ENCODE assay signal across 9 cellular contexts in genomic region chr7:18086165-18087030, GRCh38. TPM values are rescaled to one million over a fixed set of nuclear protein-coding genes. Genes with fewer than 3 reads are reported as not detected.
A peak's percentile ranks its signal among the peaks of the same experiment; 100 is the strongest.
DNase-seq lines count a peak whose midpoint lies in the region; ATAC-seq, FAIRE-seq and TF ChIP-seq lines count a peak whose summit lies in the region.
"Had no signal": no experiment of that assay in that cellular context is flagged by ENCODE, and none has a peak within 500 bp of the region (broad histone marks: within the 10 kb centered on the region; RNA-seq: fewer than 3 reads in every experiment).

No MANE protein-coding gene starts in this region.

- peak overlapping the region; percentile 87 to 91 for H3K4me3 Mint-ChIP-seq in stimulated activated naive B cell treated with anti-CD40 and anti-IgM and Interleukin-4, amounts not matched to agents 10 μg/mL and 1 μg/mL and 100 μg/mL, for 72 hours

- H3K9me3 Mint-ChIP-seq in stimulated activated naive B cell treated with anti-CD40 and anti-IgM and Interleukin-4, amounts not matched to agents 10 μg/mL and 1 μg/mL and 100 μg/mL, for 72 hours, result peaks cover 6 to 11% of the 10 kb centered on the region in 2 donors

- CTCF ChIA-PET in A549 (lab: Yijun Ruan, JAX), result interaction anchor here (0.5 to 1.2 kb wide), 3 partner anchors 14 to 1043 kb away, joined by 3 read pairs; no protein-coding TSS in a partner anchor

- no peaks in the 10 kb centered on the region for H3K27me3 ChIP-seq in layer of hippocampus (ENCODE audit: control insufficient read depth, insufficient read depth, low read length)

- peak overlapping the region; percentile 62 for H3K27ac Mint-ChIP-seq in stimulated activated naive B cell treated with anti-CD40 and anti-IgM and Interleukin-4, amounts not matched to agents 10 μg/mL and 1 μg/mL and 100 μg/mL, for 72 hours

- ATAC-seq in A549 (peak; percentile 84 to 85), HG02588 (IDR thresholded peaks at IDR 0.05; ENCODE audit: unreplicated experiment) (no peak)
- ATAC-seq in stimulated activated naive B cell treated with anti-CD40 and anti-IgM and Interleukin-4, amounts not matched to agents 10 μg/mL and 1 μg/mL and 100 μg/mL, for 72 hours (replicated peaks), result peak; percentile 77

- peaks cover 40 to 48% of the 10 kb centered on the region in 2 donors for H3K27me3 Mint-ChIP-seq in stimulated activated naive B cell treated with anti-CD40 and anti-IgM and Interleukin-4, amounts not matched to agents 10 μg/mL and 1 μg/mL and 100 μg/mL, for 72 hours

- peaks cover 11% of the 10 kb centered on the region; the same call in 2 of the 3 replicates for H3K9me3 ChIP-seq in A549

- H3K4me3 ChIP-seq in A549 (peak overlapping the region; percentile 76), GM12864 (ENCODE audit: low read depth, low read length) (peak overlapping the region; percentile 21)

- no peak for TF ChIP-seq POLR2A in A549 (IDR thresholded peaks at IDR 0.05; ENCODE audit: low read length)

- H3K4me1 Mint-ChIP-seq in stimulated activated naive B cell treated with anti-CD40 and anti-IgM and Interleukin-4, amounts not matched to agents 10 μg/mL and 1 μg/mL and 100 μg/mL, for 72 hours, result peaks cover 5 to 24% of the 10 kb centered on the region in 2 donors

- peak overlapping the region; percentile 84 for H3K4me2 ChIP-seq in A549

- DNase-seq in A549 (ENCODE audit: low read depth in 1 of 2, low spot score in 1 of 2) (peak; percentile 12 to 18), GM12864 (ENCODE audit: low read depth) (no peak), NCI-H2227 (lab: John Stamatoyannopoulos, UW; ENCODE audit: unreplicated experiment) (peak; percentile 83), cerebellar cortex (ENCODE audit: low spot score) (peak; percentile 67), ureter (ENCODE audit: low spot score) (no peak)
- no peak for DNase-seq in stimulated activated naive B cell treated with anti-CD40 and anti-IgM and Interleukin-4, amounts not matched to agents 10 μg/mL and 1 μg/mL and 100 μg/mL, for 72 hours

- 0 out of 3 replicates have a peak, but pooled peaks cover 4% of the 10 kb centered on the region for H3K4me1 ChIP-seq in A549

- peaks cover 3 to 7% of the 10 kb centered on the region in 2 donors for H3K36me3 Mint-ChIP-seq in stimulated activated naive B cell treated with anti-CD40 and anti-IgM and Interleukin-4, amounts not matched to agents 10 μg/mL and 1 μg/mL and 100 μg/mL, for 72 hours

- 9% methylated on average over 18 of the region's 110 CpGs for WGBS in A549 (ENCODE audit: missing lambda C conversion rate)

- no peak for FAIRE-seq in A549 (lab: Jason Lieb, UNC)

- TF ChIP-seq CTCF in A549 (IDR thresholded peaks at IDR 0.05) (no peak; the same call in 2 of the 3 replicates), GM12864 (IDR thresholded peaks at IDR 0.05; ENCODE audit: low read depth, low read length, missing control alignments) (no peak)

- TF ChIP-seq EP300 in A549 (IDR thresholded peaks at IDR 0.05), result no peak

- H3K27ac ChIP-seq in A549 (peak overlapping the region; percentile 59 to 82; a peak in 5 of 6 replicates), layer of hippocampus (ENCODE audit: low read depth, low read length) (peak overlapping the region; percentile 65)

- POLR2A ChIA-PET in A549 (lab: Yijun Ruan, JAX), result no interaction called here

- no peak for TF ChIP-seq RAD21 in A549 (conservative IDR thresholded peaks at IDR 0.05 in 1 of 2, IDR thresholded peaks at IDR 0.05 in 1 of 2)

TF ChIP-seq in A549, 52 proteins besides CTCF, POLR2A, EP300 and RAD21:
- TF ChIP-seq MYC (IDR thresholded peaks at IDR 0.05; ENCODE audit: borderline replicate concordance, low read length) (no peak), FOXS1 (CRISPR knock-in tag; IDR thresholded peaks at IDR 0.05) (no peak), CHD2 (IDR thresholded peaks at IDR 0.05; ENCODE audit: low read length, partially characterized antibody) (no peak), GATA3 (IDR thresholded peaks at IDR 0.05; ENCODE audit: borderline replicate concordance) (no peak), TFCP2L1 (CRISPR knock-in tag; IDR thresholded peaks at IDR 0.05) (no peak)
- TF ChIP-seq, protein P1, sequence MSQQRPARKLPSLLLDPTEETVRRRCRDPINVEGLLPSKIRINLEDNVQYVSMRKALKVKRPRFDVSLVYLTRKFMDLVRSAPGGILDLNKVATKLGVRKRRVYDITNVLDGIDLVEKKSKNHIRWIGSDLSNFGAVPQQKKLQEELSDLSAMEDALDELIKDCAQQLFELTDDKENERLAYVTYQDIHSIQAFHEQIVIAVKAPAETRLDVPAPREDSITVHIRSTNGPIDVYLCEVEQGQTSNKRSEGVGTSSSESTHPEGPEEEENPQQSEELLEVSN (IDR thresholded peaks at IDR 0.05; ENCODE audit: borderline replicate concordance, low read depth), result peak; percentile 60
- TF ChIP-seq, protein P2, sequence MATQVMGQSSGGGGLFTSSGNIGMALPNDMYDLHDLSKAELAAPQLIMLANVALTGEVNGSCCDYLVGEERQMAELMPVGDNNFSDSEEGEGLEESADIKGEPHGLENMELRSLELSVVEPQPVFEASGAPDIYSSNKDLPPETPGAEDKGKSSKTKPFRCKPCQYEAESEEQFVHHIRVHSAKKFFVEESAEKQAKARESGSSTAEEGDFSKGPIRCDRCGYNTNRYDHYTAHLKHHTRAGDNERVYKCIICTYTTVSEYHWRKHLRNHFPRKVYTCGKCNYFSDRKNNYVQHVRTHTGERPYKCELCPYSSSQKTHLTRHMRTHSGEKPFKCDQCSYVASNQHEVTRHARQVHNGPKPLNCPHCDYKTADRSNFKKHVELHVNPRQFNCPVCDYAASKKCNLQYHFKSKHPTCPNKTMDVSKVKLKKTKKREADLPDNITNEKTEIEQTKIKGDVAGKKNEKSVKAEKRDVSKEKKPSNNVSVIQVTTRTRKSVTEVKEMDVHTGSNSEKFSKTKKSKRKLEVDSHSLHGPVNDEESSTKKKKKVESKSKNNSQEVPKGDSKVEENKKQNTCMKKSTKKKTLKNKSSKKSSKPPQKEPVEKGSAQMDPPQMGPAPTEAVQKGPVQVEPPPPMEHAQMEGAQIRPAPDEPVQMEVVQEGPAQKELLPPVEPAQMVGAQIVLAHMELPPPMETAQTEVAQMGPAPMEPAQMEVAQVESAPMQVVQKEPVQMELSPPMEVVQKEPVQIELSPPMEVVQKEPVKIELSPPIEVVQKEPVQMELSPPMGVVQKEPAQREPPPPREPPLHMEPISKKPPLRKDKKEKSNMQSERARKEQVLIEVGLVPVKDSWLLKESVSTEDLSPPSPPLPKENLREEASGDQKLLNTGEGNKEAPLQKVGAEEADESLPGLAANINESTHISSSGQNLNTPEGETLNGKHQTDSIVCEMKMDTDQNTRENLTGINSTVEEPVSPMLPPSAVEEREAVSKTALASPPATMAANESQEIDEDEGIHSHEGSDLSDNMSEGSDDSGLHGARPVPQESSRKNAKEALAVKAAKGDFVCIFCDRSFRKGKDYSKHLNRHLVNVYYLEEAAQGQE (IDR thresholded peaks at IDR 0.05), result no peak

RNA-seq across cellular contexts. Expression of gene PRPS1L1, which starts 58.8 kb away (rescaled TPM):
- polyA plus RNA-seq in A549 (2011; rRNA removed), result not detected in 2 replicates
- not detected in 2 replicates for polyA plus RNA-seq in A549 (2012; cell fraction: cytosol; rRNA removed)
- polyA plus RNA-seq in A549 (2012; cell fraction: nucleus; rRNA removed), result not detected in 2 replicates
- polyA plus RNA-seq in A549 (2017; fragmentation: RNase III; extraction: RNeasy Plus Mini Kit Qiagen cat#74134 plus additional on column Dnase treatment), result not detected in 3 replicates
- polyA minus RNA-seq in A549 (2011; rRNA and poly(A)+ RNA removed), result not detected in 2 replicates
- not detected for total RNA-seq in ureter
- total RNA-seq: glomerular endothelial cell had no signal

Comparison
In these comparisons a context has a peak if more than half of its experiments do, and no peak if none do; other contexts are left out.
1. DNase-seq: peak in A549 (2 of 2), NCI-H2227 (single experiment) and cerebellar cortex (single experiment); none in GM12864 (single experiment), stimulated activated naive B cell treated with anti-CD40 and anti-IgM and Interleukin-4, amounts not matched to agents 10 μg/mL and 1 μg/mL and 100 μg/mL, for 72 hours (single experiment) and ureter (single experiment).